ENCODE assay signal across 11 cellular contexts in the genomic region with DNA sequence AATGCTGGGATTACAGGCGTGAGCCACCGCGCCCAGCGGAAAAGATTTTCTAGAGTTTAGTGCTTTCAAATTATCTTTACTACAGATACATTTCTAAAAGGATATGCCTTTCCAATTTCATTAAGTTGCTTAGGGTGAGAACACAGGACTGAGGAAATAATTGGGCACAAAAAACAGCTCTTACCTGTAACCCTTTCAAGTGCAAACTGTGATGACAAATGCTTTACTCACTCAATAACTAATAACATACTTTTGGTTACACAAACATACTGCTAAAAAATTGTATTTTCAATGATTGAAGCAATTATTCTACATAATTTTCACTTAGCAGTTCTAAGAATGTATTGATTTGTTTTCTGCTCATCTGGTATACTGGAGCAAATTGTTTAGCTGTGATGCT. TPM values are rescaled to one million over a fixed set of nuclear protein-coding genes. Genes with fewer than 3 reads are reported as not detected.
DNase-seq lines count a peak whose midpoint lies in the region; ATAC-seq and TF ChIP-seq lines count a peak whose summit lies in the region.
"Had no signal": no experiment of that assay in that cellular context is flagged by ENCODE, and none has a peak within 500 bp of the region (broad histone marks: within the 10 kb centered on the region; RNA-seq: fewer than 3 reads in every experiment).

No MANE protein-coding gene starts in this region.

- peaks cover 4% of the 10 kb centered on the region for H3F3A ChIP-seq in PC-3 (ENCODE audit: low read length, unreplicated experiment)
- H3F3A ChIP-seq in smooth muscle cell (ENCODE audit: low read depth) = peaks cover 10% of the 10 kb centered on the region

- H3K9ac ChIP-seq in PC-3 (ENCODE audit: low read length) (peak overlapping the region; percentile 27), smooth muscle cell (ENCODE audit: low read depth) (no peak overlapping the region)
- H3K9ac ChIP-seq: BLaER1 had no signal

- H3K27ac ChIP-seq in ACC112 (ENCODE audit: low read depth, low read length) (no peak overlapping the region), PC-3 (ENCODE audit: low read length) (peak overlapping the region; percentile 82), epithelial cell of prostate (peak overlapping the region; percentile 22), smooth muscle cell (ENCODE audit: low read depth) (peak overlapping the region; percentile 40)
- H3K27ac ChIP-seq: BLaER1, HL-60 had no signal

- H3K4me1 ChIP-seq in ACC112 (ENCODE audit: control insufficient read depth, insufficient read depth, low read length, unreplicated experiment) (peaks cover 39% of the 10 kb centered on the region), PC-3 (ENCODE audit: insufficient read depth, low read length) (peaks cover 55% of the 10 kb centered on the region), smooth muscle cell (ENCODE audit: low read depth) (peaks cover 30% of the 10 kb centered on the region)
- H3K4me1 ChIP-seq: BLaER1 had no signal

- no peaks in the 10 kb centered on the region for H3K27me3 ChIP-seq in ACC112 (ENCODE audit: insufficient read depth, low read length)
- H3K27me3 ChIP-seq in PC-3 (ENCODE audit: low read length) = no peaks in the 10 kb centered on the region
- H3K27me3 ChIP-seq in smooth muscle cell (ENCODE audit: low read depth) = no peaks in the 10 kb centered on the region
- H3K27me3 ChIP-seq: BLaER1 had no signal

- H2AFZ ChIP-seq in ACC112 (ENCODE audit: low read length, unreplicated experiment) = peak overlapping the region; percentile 65
- H2AFZ ChIP-seq in PC-3 (ENCODE audit: low read length) = no peak overlapping the region
- H2AFZ ChIP-seq in smooth muscle cell (ENCODE audit: low read depth) = no peak overlapping the region

- intact Hi-C loops in PC-3 (cut with micrococcal nuclease) = no loop called here

- peak; percentile 60 for DNase-seq in PC-3
- no peak for DNase-seq in epithelial cell of prostate (ENCODE audit: low read depth, low spot score)
- no peak for DNase-seq in smooth muscle cell (lab: John Stamatoyannopoulos, UW; ENCODE audit: unreplicated experiment)
- DNase-seq in C1 segment of cervical spinal cord (lab: John Stamatoyannopoulos, UW) = no peak
- DNase-seq in activated naive CD8-positive, alpha-beta T cell treated with anti-CD3 and anti-CD28 coated beads, Interleukin-2, amount 50 U/mL, for 24 hours = no peak
- no peak for DNase-seq in epidermal melanocyte (ENCODE audit: insufficient read length, low spot score)
- DNase-seq: CD4-positive, CD25-positive, alpha-beta regulatory T cell; IMR-90 had no signal

- peak; percentile 38 for ATAC-seq in PC-3
- ATAC-seq in activated naive CD8-positive, alpha-beta T cell treated with anti-CD3 and anti-CD28 coated beads, Interleukin-2, amount 50 U/mL, for 24 hours = no peak

- WGBS in smooth muscle cell (ENCODE audit: low lambda C conversion rate) = 97% methylated on average over 4 of the region's 4 CpGs

- H3K9me3 ChIP-seq in PC-3 (ENCODE audit: low read length) (no peaks in the 10 kb centered on the region), smooth muscle cell (replicated peaks; ENCODE audit: low read depth) (no peaks in the 10 kb centered on the region)
- H3K9me3 ChIP-seq: BLaER1 had no signal

- CTCF ChIA-PET in PC-3 (lab: Charles Lee) = no interaction called here

- no peak for TF ChIP-seq CTCF in PC-3 (conservative IDR thresholded peaks at IDR 0.05; ENCODE audit: low read depth, low read length)
- TF ChIP-seq CTCF in smooth muscle cell (IDR thresholded peaks at IDR 0.05; ENCODE audit: borderline replicate concordance, insufficient read depth, poor library complexity, severe bottlenecking) = no peak

- H3K36me3 Mint-ChIP-seq in activated naive CD8-positive, alpha-beta T cell treated with anti-CD3 and anti-CD28 coated beads, Interleukin-2, amount 50 U/mL, for 24 hours (ENCODE audit: low read depth) = no peaks in the 10 kb centered on the region
- H3K36me3 Mint-ChIP-seq: CD4-positive, CD25-positive, alpha-beta regulatory T cell had no signal

- H3K9me2 ChIP-seq in PC-3 (replicated peaks; ENCODE audit: low read length) = no peaks in the 10 kb centered on the region

- H3K36me3 ChIP-seq in ACC112 (ENCODE audit: insufficient read depth, low read length) = no peaks in the 10 kb centered on the region
- H3K36me3 ChIP-seq in PC-3 (ENCODE audit: low read depth, low read length) = no peaks in the 10 kb centered on the region
- H3K36me3 ChIP-seq in smooth muscle cell (ENCODE audit: low read depth) = no peaks in the 10 kb centered on the region
- H3K36me3 ChIP-seq: BLaER1 had no signal

- H3K9me3 Mint-ChIP-seq in activated naive CD8-positive, alpha-beta T cell treated with anti-CD3 and anti-CD28 coated beads, Interleukin-2, amount 50 U/mL, for 24 hours = no peaks in the 10 kb centered on the region
- H3K9me3 Mint-ChIP-seq: CD4-positive, CD25-positive, alpha-beta regulatory T cell had no signal

- H3K4me3 ChIP-seq in ACC112 (ENCODE audit: low read depth, low read length) (no peak overlapping the region), PC-3 (ENCODE audit: low read length) (peak overlapping the region; percentile 33), smooth muscle cell (no peak overlapping the region)
- H3K4me3 ChIP-seq: BLaER1 had no signal

- POLR2A ChIA-PET in PC-3 (lab: Charles Lee; ENCODE audit: unreplicated experiment) = interaction anchor here (0.5 kb wide), 1 partner anchor 295 kb away, joined by 3 read pairs; no protein-coding TSS in a partner anchor

- no peak overlapping the region for H3K4me3 Mint-ChIP-seq in activated naive CD8-positive, alpha-beta T cell treated with anti-CD3 and anti-CD28 coated beads, Interleukin-2, amount 50 U/mL, for 24 hours
- H3K4me3 Mint-ChIP-seq: CD4-positive, CD25-positive, alpha-beta regulatory T cell had no signal

- no peaks in the 10 kb centered on the region for H4K20me1 ChIP-seq in PC-3 (ENCODE audit: low read length)
- H4K20me1 ChIP-seq in smooth muscle cell (ENCODE audit: low read depth) = no peaks in the 10 kb centered on the region
- H4K20me1 ChIP-seq: BLaER1 had no signal

- no TSS peak for BruUV-seq in PC-3 (replicated peaks; lab: Mats Ljungman, UMichigan)

- H3K27ac Mint-ChIP-seq in activated naive CD8-positive, alpha-beta T cell treated with anti-CD3 and anti-CD28 coated beads, Interleukin-2, amount 50 U/mL, for 24 hours = no peak overlapping the region
- H3K27ac Mint-ChIP-seq: CD4-positive, CD25-positive, alpha-beta regulatory T cell had no signal

- H3K4me2 ChIP-seq in PC-3 (ENCODE audit: low read length) = peak overlapping the region; percentile 79
- peak overlapping the region; percentile 61 for H3K4me2 ChIP-seq in smooth muscle cell
- H3K4me2 ChIP-seq: BLaER1 had no signal

- H3K79me2 ChIP-seq in ACC112 (ENCODE audit: control insufficient read depth, insufficient read depth, low read length, unreplicated experiment) (no peaks in the 10 kb centered on the region), PC-3 (ENCODE audit: low read length) (no peaks in the 10 kb centered on the region), smooth muscle cell (ENCODE audit: low read depth) (no peaks in the 10 kb centered on the region)

- H3K4me1 Mint-ChIP-seq in activated naive CD8-positive, alpha-beta T cell treated with anti-CD3 and anti-CD28 coated beads, Interleukin-2, amount 50 U/mL, for 24 hours = no peaks in the 10 kb centered on the region
- H3K4me1 Mint-ChIP-seq: CD4-positive, CD25-positive, alpha-beta regulatory T cell had no signal

- peaks cover 3% of the 10 kb centered on the region for H3K27me3 Mint-ChIP-seq in activated naive CD8-positive, alpha-beta T cell treated with anti-CD3 and anti-CD28 coated beads, Interleukin-2, amount 50 U/mL, for 24 hours
- H3K27me3 Mint-ChIP-seq: CD4-positive, CD25-positive, alpha-beta regulatory T cell had no signal

RNA-seq across cellular contexts. Expression of a gene that starts 40.2 kb away (rescaled TPM):
- 26.7 and 33.5 TPM in 2 replicates for total RNA-seq in PC-3 (2014; rRNA removed)
- 412 and 415 TPM in 2 replicates for total RNA-seq in smooth muscle cell
- 354 and 360 TPM in 2 replicates for polyA plus RNA-seq in smooth muscle cell

RNA-seq across cellular contexts. Expression of a gene that starts 56.8 kb away (rescaled TPM):
- total RNA-seq in PC-3 (2014; rRNA removed) = 8.6 and 10.2 TPM in 2 replicates
- 7.9 and 8.4 TPM in 2 replicates for total RNA-seq in smooth muscle cell
- 2.2 and 3.4 TPM in 2 replicates for polyA plus RNA-seq in smooth muscle cell

Comparison
In these comparisons a context has a peak if more than half of its experiments do, and no peak if none do; other contexts are left out.
1. RNA of a gene that starts 40.2 kb away (total RNA-seq): 412 to 415 TPM in smooth muscle cell; 26.7 to 33.5 TPM in PC-3; every median in the first group is over 10 times any median in the second.